14 cellular contexts compared by ENCODE assay signal in the genomic region with DNA sequence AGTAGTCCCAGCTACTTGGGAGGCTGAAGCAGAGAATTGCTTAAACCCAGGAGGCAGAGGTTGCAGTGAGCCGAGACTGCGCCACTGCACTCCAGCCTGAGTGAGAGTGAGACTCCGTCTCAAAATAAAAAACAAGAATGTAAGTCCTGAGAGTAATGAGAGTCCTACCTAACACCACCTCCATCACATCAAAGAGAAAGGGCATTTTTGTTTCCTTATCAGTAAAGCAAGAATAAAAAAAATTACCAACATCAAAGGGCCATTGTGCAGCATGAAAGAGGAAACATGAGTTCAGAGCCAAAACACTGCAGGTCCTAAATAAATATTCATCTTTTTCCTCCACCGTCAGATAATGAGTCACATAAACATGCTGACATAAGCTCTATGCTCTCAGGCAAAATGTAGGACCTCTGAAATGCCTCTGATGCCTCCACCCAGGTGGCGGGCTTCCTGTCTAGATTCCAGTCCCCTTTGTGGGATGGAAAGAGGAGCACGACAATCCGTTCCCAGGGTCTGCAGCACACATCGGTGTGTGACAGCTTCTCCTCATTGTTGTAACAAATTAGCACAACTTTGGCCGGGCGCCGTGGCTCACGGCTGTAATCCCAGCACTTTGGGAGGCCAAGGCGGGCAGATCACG. TPM values are rescaled to one million over a fixed set of nuclear protein-coding genes. Genes with fewer than 3 reads are reported as not detected.
DNase-seq lines count a peak whose midpoint lies in the region; ATAC-seq and TF ChIP-seq lines count a peak whose summit lies in the region.
"Had no signal": no experiment of that assay in that cellular context is flagged by ENCODE, and none has a peak within 500 bp of the region (broad histone marks: within the 10 kb centered on the region; RNA-seq: fewer than 3 reads in every experiment).

No MANE protein-coding gene starts in this region.

- H3K9me3 Mint-ChIP-seq in endodermal cell: peaks cover 14% of the 10 kb centered on the region
- H3K9me3 Mint-ChIP-seq: activated T-helper 1 cell treated with anti-CD3 and anti-CD28 coated beads, Interleukin-12 subunit alpha, Interleukin-12 subunit beta, Interleukin-2, Interleukin-4 antibody, amounts not matched to agents 30 ng/mL and 10 ng/mL and 1 ng/mL, durations not matched to agents 14 hours and 24 hours and 36 hours; dendritic cell treated with granulocyte-macrophage colony-stimulating factor and Interleukin-4, amounts not matched to agents 40 ng/mL and 50 ng/mL, for 4 days had no signal

- H3K27ac ChIP-seq in endodermal cell (ENCODE audit: low read depth, low read length) (no peak overlapping the region), osteoblast (ENCODE audit: low read depth, low read length) (no peak overlapping the region)
- H3K27ac ChIP-seq: upper lobe of right lung had no signal

- H3K9me3 ChIP-seq in endodermal cell (ENCODE audit: control insufficient read depth, low read length) (peaks cover 8% of the 10 kb centered on the region), osteoblast (ENCODE audit: low read depth, low read length) (no peaks in the 10 kb centered on the region)
- H3K9me3 ChIP-seq: upper lobe of right lung had no signal

- H3K36me3 Mint-ChIP-seq in endodermal cell (ENCODE audit: low read depth): peaks cover 63% of the 10 kb centered on the region

- no peak overlapping the region for H2AFZ ChIP-seq in osteoblast (ENCODE audit: low read length)

- H4K20me1 ChIP-seq in osteoblast (ENCODE audit: insufficient read depth, low read length): no peaks in the 10 kb centered on the region

- no peak overlapping the region for H3K27ac Mint-ChIP-seq in endodermal cell
- H3K27ac Mint-ChIP-seq: activated T-helper 1 cell treated with anti-CD3 and anti-CD28 coated beads, Interleukin-12 subunit alpha, Interleukin-12 subunit beta, Interleukin-2, Interleukin-4 antibody, amounts not matched to agents 30 ng/mL and 10 ng/mL and 1 ng/mL, durations not matched to agents 14 hours and 24 hours and 36 hours; dendritic cell treated with granulocyte-macrophage colony-stimulating factor and Interleukin-4, amounts not matched to agents 40 ng/mL and 50 ng/mL, for 4 days; IgD-negative memory B cell had no signal

- no peak for TF ChIP-seq POLR2A in GM18505 (IDR thresholded peaks at IDR 0.05; ENCODE audit: borderline replicate concordance, extremely low read depth, insufficient read depth, insufficient read length)

- H3K4me3 ChIP-seq in endodermal cell (ENCODE audit: low read length) (no peak overlapping the region), osteoblast (ENCODE audit: insufficient read depth, low read length) (no peak overlapping the region)
- H3K4me3 ChIP-seq: upper lobe of right lung had no signal

- H3K27me3 ChIP-seq in endodermal cell (ENCODE audit: control insufficient read depth, insufficient read depth, low read length, poor library complexity, severe bottlenecking): no peaks in the 10 kb centered on the region
- no peaks in the 10 kb centered on the region for H3K27me3 ChIP-seq in osteoblast (ENCODE audit: insufficient read depth, low read length)
- H3K27me3 ChIP-seq: upper lobe of right lung had no signal

- 76 to 84% methylated on average over 5 to 14 of the region's 14 CpGs for WGBS in endodermal cell (ENCODE audit: insufficient coverage in 1 of 2, insufficient read length in 1 of 2), 2 experiments

- H3K4me2 ChIP-seq in osteoblast (ENCODE audit: insufficient read depth, low read length): no peak overlapping the region

- DNase-seq in EL (peak; percentile 41), NCI-H2196 treated with DMSO at 0.1 percent for 48 hours (lab: John Stamatoyannopoulos, UW; ENCODE audit: unreplicated experiment) (peak; percentile 51), endodermal cell (peak; percentile 58), osteoblast (ENCODE audit: insufficient read length, low spot score, missing footprints) (peak; percentile 85), UCSD-AML1 (lab: John Stamatoyannopoulos, UW; ENCODE audit: unreplicated experiment) (no peak)
- DNase-seq: DMS79 treated with DMSO at 0.1 percent for 48 hours, NCI-H526, upper lobe of right lung had no signal

- H3K9ac ChIP-seq in endodermal cell (ENCODE audit: extremely low read depth, low read length, poor library complexity, severe bottlenecking): no peak overlapping the region

- H3K4me1 Mint-ChIP-seq in endodermal cell: no peaks in the 10 kb centered on the region
- H3K4me1 Mint-ChIP-seq: IgD-negative memory B cell had no signal

- peaks cover 43% of the 10 kb centered on the region for H3K79me2 ChIP-seq in osteoblast (ENCODE audit: insufficient read depth, low read length)

- H3K36me3 ChIP-seq in endodermal cell (ENCODE audit: control insufficient read depth, insufficient read depth, low read length) (peaks cover 32% of the 10 kb centered on the region), osteoblast (ENCODE audit: insufficient read depth, low read length) (no peaks in the 10 kb centered on the region)
- H3K36me3 ChIP-seq: upper lobe of right lung had no signal

- ATAC-seq in GM18505 (IDR thresholded peaks at IDR 0.05; ENCODE audit: unreplicated experiment): no peak
- ATAC-seq in GM18498 (IDR thresholded peaks at IDR 0.05; ENCODE audit: unreplicated experiment): no peak
- no peak for ATAC-seq in GM18867 (IDR thresholded peaks at IDR 0.05; ENCODE audit: unreplicated experiment)
- ATAC-seq: upper lobe of right lung had no signal

- H3K4me1 ChIP-seq in endodermal cell (ENCODE audit: control insufficient read depth, insufficient read depth, low read length) (no peaks in the 10 kb centered on the region), osteoblast (ENCODE audit: insufficient read depth, low read length) (peaks cover 4% of the 10 kb centered on the region)
- H3K4me1 ChIP-seq: upper lobe of right lung had no signal

- H3K27me3 Mint-ChIP-seq in endodermal cell (ENCODE audit: insufficient read depth): no peaks in the 10 kb centered on the region

- no peak for TF ChIP-seq CTCF in endodermal cell (conservative IDR thresholded peaks at IDR 0.05)
- no peak for TF ChIP-seq CTCF in osteoblast (IDR thresholded peaks at IDR 0.05; ENCODE audit: extremely low read depth, low read depth, low read length)

- no peak overlapping the region for H3K4me3 Mint-ChIP-seq in endodermal cell
- H3K4me3 Mint-ChIP-seq: activated T-helper 1 cell treated with anti-CD3 and anti-CD28 coated beads, Interleukin-12 subunit alpha, Interleukin-12 subunit beta, Interleukin-2, Interleukin-4 antibody, amounts not matched to agents 30 ng/mL and 10 ng/mL and 1 ng/mL, durations not matched to agents 14 hours and 24 hours and 36 hours; dendritic cell treated with granulocyte-macrophage colony-stimulating factor and Interleukin-4, amounts not matched to agents 40 ng/mL and 50 ng/mL, for 4 days had no signal

RNA-seq across cellular contexts. Expression of a gene that starts 7.2 kb away (rescaled TPM):
- total RNA-seq in endodermal cell (10 to 100 TPM; 26.7 to 27.9 TPM), osteoblast (46.0 and 48.9 TPM in 2 replicates)
- polyA plus RNA-seq in endodermal cell (2013, experiment 1 of 2): 18.3 TPM
- 17.1 TPM for polyA plus RNA-seq in endodermal cell (2013, experiment 2 of 2)

RNA-seq across cellular contexts. Expression of a gene that starts 41.3 kb away (rescaled TPM):
- total RNA-seq in endodermal cell (100 to 1,000 TPM; 333 to 397 TPM), osteoblast (3.3 and 3.5 TPM in 2 replicates)
- 49.1 TPM for polyA plus RNA-seq in endodermal cell (2013, experiment 1 of 2)
- polyA plus RNA-seq in endodermal cell (2013, experiment 2 of 2): 49.8 TPM
- polyA plus RNA-seq: IgD-negative memory B cell had no signal

Comparison
In these comparisons a context has a peak if more than half of its experiments do, and no peak if none do; other contexts are left out.
1. RNA of a gene that starts 41.3 kb away (total RNA-seq): 333 to 397 TPM in endodermal cell; 3.3 to 3.5 TPM in osteoblast; every median in the first group is over 10 times any median in the second.